10 cellular contexts compared by ENCODE assay signal in genomic region chr3:105473521-105474223, GRCh38.
DNase-seq lines count a peak whose midpoint lies in the region; ATAC-seq, FAIRE-seq and TF ChIP-seq lines count a peak whose summit lies in the region.
"Had no signal": no experiment of that assay in that cellular context is flagged by ENCODE, and none has a peak within 500 bp of the region (broad histone marks: within the 10 kb centered on the region; RNA-seq: fewer than 3 reads in every experiment).

No MANE protein-coding gene starts in this region.

- H3K27me3 ChIP-seq in lower lobe of right lung (ENCODE audit: low read depth): no peaks in the 10 kb centered on the region

- intact Hi-C loops in lower lobe of right lung (cut with DNase I): no loop called here

- FAIRE-seq in GM12891 (lab: Jason Lieb, UNC) (peak; percentile 59), H54 (lab: Jason Lieb, UNC) (peak; percentile 93)

- peak; percentile 87 to 95 for ATAC-seq in lower lobe of right lung

- H3K36me3 ChIP-seq in lower lobe of right lung: no peaks in the 10 kb centered on the region

- no peaks in the 10 kb centered on the region for H3K9me3 ChIP-seq in lower lobe of right lung

- H3K4me3 ChIP-seq in lower lobe of right lung: no peak overlapping the region
- H3K4me3 ChIP-seq: PC-9, skin epidermis had no signal

- CTCF ChIA-PET in RWPE1 (lab: Yijun Ruan, JAX): interaction anchor here (0.6 kb wide), 1 partner anchor 104 kb away, joined by 3 read pairs; no protein-coding TSS in a partner anchor

- TF ChIP-seq CTCF in RWPE1 (conservative IDR thresholded peaks at IDR 0.05; ENCODE audit: low read depth): no peak
- no peak for TF ChIP-seq CTCF in lower lobe of right lung (IDR thresholded peaks at IDR 0.05)

- in situ Hi-C loops in G401 (cut with HindIII; ENCODE audit: low sequenced_read_pairs): no loop called here

- TF ChIP-seq POLR2A in GM12891 (IDR thresholded peaks at IDR 0.05; ENCODE audit: low read depth, low read length): no peak
- TF ChIP-seq POLR2A in H54 (IDR thresholded peaks at IDR 0.05; ENCODE audit: low read depth, low read length): no peak

- POLR2A ChIA-PET in RWPE1 (lab: Yijun Ruan, JAX; ENCODE audit: low non-redundant PET): no interaction called here

- no peaks in the 10 kb centered on the region for H3K4me1 ChIP-seq in lower lobe of right lung

- DNase-seq in GM12891 (ENCODE audit: insufficient read length, low spot score) (no peak), H54 (ENCODE audit: insufficient read length, low spot score) (no peak), RWPE1 (ENCODE audit: low spot score) (peak; percentile 8), lower lobe of right lung (no peak), G401 (ENCODE audit: low spot score) (no peak), activated gamma-delta T cell (lab: John Stamatoyannopoulos, UW) (no peak), nucleus accumbens (lab: John Stamatoyannopoulos, UW) (no peak)
- no peak for DNase-seq in stimulated activated CD8-positive, alpha-beta memory T cell treated with anti-CD3 and anti-CD28 coated beads, Interleukin-4, amount 100 ng/mL, for 48 hours
- DNase-seq: PC-9 had no signal

- no peak overlapping the region for H3K27ac ChIP-seq in RWPE1
- no peak overlapping the region for H3K27ac ChIP-seq in lower lobe of right lung
- H3K27ac ChIP-seq: PC-9, skin epidermis had no signal

TF ChIP-seq in GM12891, 5 proteins besides CTCF, POLR2A, EP300 and RAD21:
- TF ChIP-seq POLR2AphosphoS5 (IDR thresholded peaks at IDR 0.05; ENCODE audit: low read depth, low read length) (no peak), PAX5 (IDR thresholded peaks at IDR 0.05; ENCODE audit: insufficient read depth, low read length, severe bottlenecking) (no peak), TAF1 (IDR thresholded peaks at IDR 0.05; ENCODE audit: low read depth, low read length) (no peak), SPI1 (IDR thresholded peaks at IDR 0.05; ENCODE audit: low read depth, low read length) (no peak), POU2F2 (IDR thresholded peaks at IDR 0.05; ENCODE audit: low read depth, low read length) (no peak)
TF ChIP-seq in GM12891: peak in this region for 0.
